In genomic region chr5:59648949-59649921, GRCh38 we compare ENCODE assay signal across 15 cellular contexts.
DNase-seq lines count a peak whose midpoint lies in the region; TF ChIP-seq lines count a peak whose summit lies in the region.
"Had no signal": no experiment of that assay in that cellular context is flagged by ENCODE, and none has a peak within 500 bp of the region (broad histone marks: within the 10 kb centered on the region; RNA-seq: fewer than 3 reads in every experiment).

No MANE protein-coding gene starts in this region.

- H3K9me3 ChIP-seq in esophagus squamous epithelium, result no peaks in the 10 kb centered on the region

- H3K36me3 Mint-ChIP-seq in progenitor cell of endocrine pancreas (ENCODE audit: insufficient read depth), result peaks cover 2% of the 10 kb centered on the region
- no peaks in the 10 kb centered on the region for H3K36me3 Mint-ChIP-seq in HFFc6 (ENCODE audit: low read depth)

- H3K4me1 Mint-ChIP-seq in progenitor cell of endocrine pancreas (ENCODE audit: low read depth), result peaks cover 22% of the 10 kb centered on the region
- H3K4me1 Mint-ChIP-seq in HFFc6 (ENCODE audit: low read depth), result no peaks in the 10 kb centered on the region

- no peak for TF ChIP-seq POLR2A in esophagus squamous epithelium (IDR thresholded peaks at IDR 0.05)

- H3K27ac Mint-ChIP-seq in progenitor cell of endocrine pancreas (peak overlapping the region; percentile 19), HFFc6 (no peak overlapping the region)

- H3K9me3 Mint-ChIP-seq in progenitor cell of endocrine pancreas (ENCODE audit: low read depth), result peaks cover 7% of the 10 kb centered on the region
- no peaks in the 10 kb centered on the region for H3K9me3 Mint-ChIP-seq in HFFc6

- H3K27me3 Mint-ChIP-seq in progenitor cell of endocrine pancreas (no peaks in the 10 kb centered on the region), HFFc6 (ENCODE audit: insufficient read depth) (no peaks in the 10 kb centered on the region)

- no peak overlapping the region for H3K4me3 ChIP-seq in esophagus squamous epithelium
- H3K4me3 ChIP-seq: GM12878, SK-N-MC had no signal

- WGBS in esophagus squamous epithelium, 2 donors, result 78 to 82% methylated on average over 8 of the region's 8 CpGs

- H3K4me3 Mint-ChIP-seq in progenitor cell of endocrine pancreas (ENCODE audit: low read depth), result peak overlapping the region; percentile 15
- H3K4me3 Mint-ChIP-seq in HFFc6, result no peak overlapping the region

- DNase-seq in HUDEP-2 (lab: John Stamatoyannopoulos, UW; ENCODE audit: unreplicated experiment in 76 of 76) (peak in 67 of 76 experiments; percentile 1 to 81 (median 41)), amniotic epithelial cell (ENCODE audit: low read depth) (peak; percentile 99), iPS-NIHi7 (ENCODE audit: extremely low spot score) (peak; percentile 29), progenitor cell of endocrine pancreas (ENCODE audit: low spot score, unreplicated experiment) (no peak), NOMO-1 treated with DMSO at 0.1 percent for 48 hours (lab: John Stamatoyannopoulos, UW; ENCODE audit: unreplicated experiment) (no peak), HFFc6 (no peak), esophagus squamous epithelium (lab: John Stamatoyannopoulos, UW) (no peak), NCI-H774 (lab: John Stamatoyannopoulos, UW) (no peak)
- DNase-seq: activated T-cell treated with anti-CD3 and anti-CD28 coated beads for 4 hours; Kasumi-1; NCI-H187 treated with DMSO at 0.1 percent for 48 hours; stimulated activated CD4-positive, alpha-beta T cell treated with anti-CD3 and anti-CD28 coated beads, Interleukin-4, amount 100 ng/mL, for 1 hour; stimulated activated naive CD4-positive, alpha-beta T cell had no signal

- no peaks in the 10 kb centered on the region for H3K4me1 ChIP-seq in esophagus squamous epithelium

- intact Hi-C loops in esophagus squamous epithelium (cut with DNase I), result no loop called here

- no peaks in the 10 kb centered on the region for H3K36me3 ChIP-seq in esophagus squamous epithelium

- TF ChIP-seq CTCF in progenitor cell of endocrine pancreas (IDR thresholded peaks at IDR 0.05; ENCODE audit: unreplicated experiment) (no peak), HFFc6 (IDR thresholded peaks at IDR 0.05) (no peak), esophagus squamous epithelium (IDR thresholded peaks at IDR 0.05) (no peak)

- H3K27me3 ChIP-seq in esophagus squamous epithelium, result no peaks in the 10 kb centered on the region

- no peak overlapping the region for H3K27ac ChIP-seq in esophagus squamous epithelium
- H3K27ac ChIP-seq: SK-N-MC had no signal

Comparison
In these comparisons a context has a peak if more than half of its experiments do, and no peak if none do; other contexts are left out.
1. DNase-seq: peak in HUDEP-2 (67 of 76), amniotic epithelial cell (single experiment) and iPS-NIHi7 (single experiment); none in progenitor cell of endocrine pancreas (single experiment), NOMO-1 treated with DMSO at 0.1 percent for 48 hours (single experiment), HFFc6 (single experiment), esophagus squamous epithelium (single experiment) and NCI-H774 (single experiment).